Comparison of ENCODE assay signal across 21 cellular contexts in the genomic region with DNA sequence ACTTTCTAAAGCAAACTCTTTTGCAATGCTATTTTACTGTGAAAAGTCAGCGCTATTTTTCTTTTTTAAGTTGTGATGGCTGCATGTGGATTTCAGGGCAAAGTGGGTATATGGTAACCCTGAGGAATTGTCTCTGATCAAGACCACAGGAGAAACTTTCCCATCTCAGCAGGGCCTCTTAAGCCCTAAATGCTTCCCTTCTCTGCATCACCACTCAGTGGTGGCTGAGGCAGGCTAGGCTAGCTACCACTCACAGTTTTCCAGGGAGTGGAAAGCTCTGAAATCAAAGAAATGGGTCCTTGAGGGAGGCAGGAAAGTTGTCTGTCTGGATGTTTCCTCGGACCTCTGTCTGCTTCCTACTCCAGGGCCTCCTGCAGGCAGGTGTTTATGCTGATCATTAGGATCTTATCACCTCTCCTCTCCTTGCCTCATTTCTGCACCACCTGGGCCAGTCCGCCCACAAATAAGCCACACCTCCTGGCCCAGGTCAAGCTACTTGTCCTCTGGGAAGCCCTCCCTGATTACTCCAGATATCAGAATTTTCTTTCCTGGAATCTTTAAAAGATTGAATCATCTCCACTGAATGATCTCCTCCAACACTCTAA. TPM values are rescaled to one million over a fixed set of nuclear protein-coding genes. Genes with fewer than 3 reads are reported as not detected.
"Had no signal": no experiment of that assay in that cellular context is flagged by ENCODE, and none has a peak within 500 bp of the region (broad histone marks: within the 10 kb centered on the region; RNA-seq: fewer than 3 reads in every experiment).

No MANE protein-coding gene starts in this region.

- DNase-seq: activated CD4-positive, alpha-beta T cell treated with anti-CD3 and anti-CD28 coated beads, Interleukin-2, amount 50 U/mL, for 1 hour; activated CD4-positive, CD25-positive, alpha-beta regulatory T cell treated with anti-CD3 and anti-CD28 coated beads, Interleukin-2, amount 50 U/mL, for 72 hours; activated effector memory CD4-positive, alpha-beta T cell treated with anti-CD3 and anti-CD28 coated beads, Interleukin-2, amount 50 U/mL, for 16 hours; activated T-cell treated with anti-CD3 and anti-CD28 coated beads, Interleukin-2, amount 50 U/mL, for 72 hours; cerebellar nuclear complex; cortex of kidney; effector CD4-positive, alpha-beta T cell; heart right ventricle; left ventricle myocardium inferior; mammary epithelial cell; mucosa of descending colon; naive thymus-derived CD8-positive, alpha-beta T cell; pancreas; spleen; stimulated activated CD4-positive, alpha-beta T cell treated with anti-CD3 and anti-CD28 coated beads, Interleukin-4, amount 100 ng/mL, for 4 hours; thyroid gland; uterus had no signal

- H3K36me3 ChIP-seq: esophagus muscularis mucosa, gastroesophageal sphincter, heart right ventricle, left ventricle myocardium inferior, pancreas, spleen, thyroid gland, uterus had no signal

- H3K9me3 ChIP-seq: esophagus muscularis mucosa, gastroesophageal sphincter, left ventricle myocardium inferior, mucosa of descending colon, pancreas, spleen, thyroid gland, uterus had no signal

- H3K4me1 ChIP-seq: pancreas, spleen, thyroid gland, uterus had no signal

- H3K27me3 ChIP-seq: esophagus muscularis mucosa, gastroesophageal sphincter, heart right ventricle, pancreas, thyroid gland, uterus had no signal

- FAIRE-seq: bronchial epithelial cell, endothelial cell of umbilical vein, pancreas had no signal

- H3K27ac ChIP-seq: heart right ventricle, left ventricle myocardium inferior, pancreas, spleen, thyroid gland, uterus had no signal

- H3K4me3 ChIP-seq: esophagus muscularis mucosa, gastroesophageal sphincter, heart right ventricle, left ventricle myocardium inferior, mucosa of descending colon, pancreas, spleen, thyroid gland, uterus had no signal

RNA-seq across cellular contexts. Expression of a gene that starts 37.0 kb away (rescaled TPM):
- total RNA-seq: endothelial cell of umbilical vein; naive thymus-derived CD8-positive, alpha-beta T cell had no signal
